ENCODE assay signal across 22 cellular contexts in the genomic region with DNA sequence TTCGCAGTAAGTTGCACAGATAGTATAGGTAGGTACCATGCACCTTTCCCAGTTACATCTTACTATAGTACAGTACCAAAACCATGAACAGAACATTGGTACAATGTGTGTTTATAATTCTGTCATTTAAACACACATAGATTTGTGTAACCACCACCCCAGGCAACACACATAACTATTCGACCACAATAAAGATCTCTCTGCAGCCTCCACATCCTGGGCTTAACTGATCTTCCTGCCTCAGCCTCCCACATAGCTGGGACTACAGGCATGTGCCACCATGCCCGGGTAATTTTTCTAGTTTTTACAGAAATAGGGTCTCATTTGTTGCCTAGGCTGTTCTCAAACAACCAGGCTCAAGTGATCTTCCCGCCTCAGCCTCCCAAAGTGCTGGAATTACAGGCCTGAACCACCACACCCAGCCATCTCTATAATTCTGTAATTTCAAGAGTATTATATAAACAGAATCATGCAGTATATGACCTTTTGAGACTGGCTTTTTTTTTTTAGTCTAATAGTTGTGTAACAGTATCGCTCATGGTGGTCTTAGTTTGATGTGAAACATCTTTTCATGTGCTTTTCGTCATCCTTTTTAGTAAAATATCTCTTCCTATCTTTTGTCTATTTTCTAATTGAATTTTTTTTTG. TPM values are rescaled to one million over a fixed set of nuclear protein-coding genes. Genes with fewer than 3 reads are reported as not detected.
DNase-seq lines count a peak whose midpoint lies in the region; ATAC-seq, FAIRE-seq and TF ChIP-seq lines count a peak whose summit lies in the region.
"Had no signal": no experiment of that assay in that cellular context is flagged by ENCODE, and none has a peak within 500 bp of the region (broad histone marks: within the 10 kb centered on the region; RNA-seq: fewer than 3 reads in every experiment).

No MANE protein-coding gene starts in this region.

- H3K36me3 Mint-ChIP-seq in activated CD4-positive, alpha-beta T cell treated with anti-CD3 and anti-CD28 coated beads, Interleukin-2, amount 10 ng/mL, durations not matched to agents 7 days and 5 days (ENCODE audit: low read depth), result peaks cover 65% of the 10 kb centered on the region
- H3K36me3 Mint-ChIP-seq in T-helper 2 cell treated with Interferon-gamma antibody and Interleukin-4, amounts not matched to agents 5 μg/mL and 100 μg/mL, for 36 hours (ENCODE audit: low read depth), result peaks cover 57% of the 10 kb centered on the region
- peaks cover 9% of the 10 kb centered on the region for H3K36me3 Mint-ChIP-seq in astrocyte (ENCODE audit: low read depth, unreplicated experiment)
- H3K36me3 Mint-ChIP-seq in stimulated activated effector memory CD8-positive, alpha-beta T cell treated with anti-CD3 and anti-CD28 coated beads, Interleukin-12 subunit alpha, Interleukin-12 subunit beta, amount 100 ng/mL, for 72 hours, result peaks cover 76% of the 10 kb centered on the region

- H2AFZ ChIP-seq in astrocyte (ENCODE audit: low read depth, low read length), result no peak overlapping the region
- H2AFZ ChIP-seq: GM23248 had no signal

- H4K20me1 ChIP-seq in astrocyte (ENCODE audit: insufficient read depth, low read length), result no peaks in the 10 kb centered on the region

- peak; percentile 41 for DNase-seq in activated CD4-positive, alpha-beta T cell treated with anti-CD3 and anti-CD28 coated beads, Interleukin-2, amount 10 ng/mL, durations not matched to agents 7 days and 5 days
- no peak for DNase-seq in activated CD4-positive, alpha-beta T cell treated with anti-CD3 and anti-CD28 coated beads, Interleukin-2, amount 50 U/mL, for 4 hours
- DNase-seq in T-helper 2 cell treated with Interferon-gamma antibody and Interleukin-4, amounts not matched to agents 5 μg/mL and 100 μg/mL, for 36 hours (ENCODE audit: low spot score), result peak; percentile 40
- DNase-seq in astrocyte (ENCODE audit: low read depth), result no peak
- no peak for DNase-seq in stimulated activated effector memory CD8-positive, alpha-beta T cell treated with anti-CD3 and anti-CD28 coated beads, Interleukin-12 subunit alpha, Interleukin-12 subunit beta, amount 100 ng/mL, for 72 hours (ENCODE audit: low spot score in 2 of 2)
- DNase-seq in GDM1 (lab: John Stamatoyannopoulos, UW), result no peak
- no peak for DNase-seq in middle frontal gyrus (ENCODE audit: extremely low spot score, low spot score)
- DNase-seq in stimulated activated CD4-positive, alpha-beta T cell treated with anti-CD3 and anti-CD28 coated beads, Interleukin-15, amount 100 ng/mL, for 24 hours, result no peak
- DNase-seq: activated CD4-positive, alpha-beta T cell treated with anti-CD3 and anti-CD28 coated beads, Interleukin-2, amount 50 U/mL, for 1 hour; activated effector memory CD4-positive, alpha-beta T cell treated with anti-CD3 and anti-CD28 coated beads, Interleukin-2, amount 50 U/mL, for 16 hours; cortex of kidney; foreskin fibroblast; GM23248; hypothalamus; kidney glomerular epithelial cell; mesenchymal stem cell; NCI-H187; psoas muscle; SK-N-SH had no signal

- CTCF ChIA-PET in activated CD4-positive, alpha-beta T cell treated with anti-CD3 and anti-CD28 coated beads, Interleukin-2, amount 10 ng/mL, durations not matched to agents 7 days and 5 days (lab: Charles Lee), result interaction anchor here (0.8 to 4.9 kb wide), 4 partner anchors 13 to 55 kb away, joined by 3 to 28 read pairs (median 4); a partner anchor contains a TSS

- H3K4me3 ChIP-seq in astrocyte (ENCODE audit: insufficient read depth, low read depth, low read length), result no peak overlapping the region
- H3K4me3 ChIP-seq: GM23248, psoas muscle had no signal

- ATAC-seq in stimulated activated effector memory CD8-positive, alpha-beta T cell treated with anti-CD3 and anti-CD28 coated beads, Interleukin-12 subunit alpha, Interleukin-12 subunit beta, amount 100 ng/mL, for 72 hours, result peak; percentile 83
- ATAC-seq: HepG2, psoas muscle had no signal

- H3K79me2 ChIP-seq in astrocyte (ENCODE audit: insufficient read depth, low read length), result no peaks in the 10 kb centered on the region

- peaks cover 56% of the 10 kb centered on the region for H3K4me1 Mint-ChIP-seq in activated CD4-positive, alpha-beta T cell treated with anti-CD3 and anti-CD28 coated beads, Interleukin-2, amount 10 ng/mL, durations not matched to agents 7 days and 5 days
- H3K4me1 Mint-ChIP-seq in T-helper 2 cell treated with Interferon-gamma antibody and Interleukin-4, amounts not matched to agents 5 μg/mL and 100 μg/mL, for 36 hours (ENCODE audit: low read depth), result peaks cover 39% of the 10 kb centered on the region
- peaks cover 17% of the 10 kb centered on the region for H3K4me1 Mint-ChIP-seq in astrocyte (ENCODE audit: low read depth, unreplicated experiment)
- H3K4me1 Mint-ChIP-seq in stimulated activated effector memory CD8-positive, alpha-beta T cell treated with anti-CD3 and anti-CD28 coated beads, Interleukin-12 subunit alpha, Interleukin-12 subunit beta, amount 100 ng/mL, for 72 hours, result peaks cover 22% of the 10 kb centered on the region

- no peaks in the 10 kb centered on the region for H3K9me3 ChIP-seq in astrocyte (ENCODE audit: insufficient read depth, low read depth, low read length)
- H3K9me3 ChIP-seq: psoas muscle, SK-N-SH had no signal

- H3K4me2 ChIP-seq in astrocyte (ENCODE audit: low read length), result no peak overlapping the region
- H3K4me2 ChIP-seq: SK-N-SH had no signal

- peaks cover 34% of the 10 kb centered on the region for H3K36me3 ChIP-seq in astrocyte (ENCODE audit: insufficient read depth, low read length)

- peak overlapping the region; percentile 85 for H3K27ac Mint-ChIP-seq in activated CD4-positive, alpha-beta T cell treated with anti-CD3 and anti-CD28 coated beads, Interleukin-2, amount 10 ng/mL, durations not matched to agents 7 days and 5 days
- peak overlapping the region; percentile 69 for H3K27ac Mint-ChIP-seq in T-helper 2 cell treated with Interferon-gamma antibody and Interleukin-4, amounts not matched to agents 5 μg/mL and 100 μg/mL, for 36 hours
- peak overlapping the region; percentile 63 for H3K27ac Mint-ChIP-seq in astrocyte (ENCODE audit: unreplicated experiment)
- H3K27ac Mint-ChIP-seq in stimulated activated effector memory CD8-positive, alpha-beta T cell treated with anti-CD3 and anti-CD28 coated beads, Interleukin-12 subunit alpha, Interleukin-12 subunit beta, amount 100 ng/mL, for 72 hours, result peak overlapping the region; percentile 88

- no peak for FAIRE-seq in astrocyte (lab: Jason Lieb, UNC)
- FAIRE-seq: endothelial cell of umbilical vein, HepG2 had no signal

- POLR2A ChIA-PET in activated CD4-positive, alpha-beta T cell treated with anti-CD3 and anti-CD28 coated beads, Interleukin-2, amount 10 ng/mL, durations not matched to agents 7 days and 5 days (lab: Charles Lee), result no interaction called here

- no peaks in the 10 kb centered on the region for H3K27me3 ChIP-seq in astrocyte (ENCODE audit: insufficient read depth, low read length)

- no peaks in the 10 kb centered on the region for H3K27me3 Mint-ChIP-seq in activated CD4-positive, alpha-beta T cell treated with anti-CD3 and anti-CD28 coated beads, Interleukin-2, amount 10 ng/mL, durations not matched to agents 7 days and 5 days
- H3K27me3 Mint-ChIP-seq in T-helper 2 cell treated with Interferon-gamma antibody and Interleukin-4, amounts not matched to agents 5 μg/mL and 100 μg/mL, for 36 hours (ENCODE audit: low read depth), result no peaks in the 10 kb centered on the region
- no peaks in the 10 kb centered on the region for H3K27me3 Mint-ChIP-seq in astrocyte (ENCODE audit: low read depth, unreplicated experiment)

- H3K9me3 Mint-ChIP-seq in activated CD4-positive, alpha-beta T cell treated with anti-CD3 and anti-CD28 coated beads, Interleukin-2, amount 10 ng/mL, durations not matched to agents 7 days and 5 days, result peaks cover 5% of the 10 kb centered on the region
- H3K9me3 Mint-ChIP-seq in T-helper 2 cell treated with Interferon-gamma antibody and Interleukin-4, amounts not matched to agents 5 μg/mL and 100 μg/mL, for 36 hours, result peaks cover 4% of the 10 kb centered on the region
- H3K9me3 Mint-ChIP-seq in astrocyte (ENCODE audit: unreplicated experiment), result no peaks in the 10 kb centered on the region
- H3K9me3 Mint-ChIP-seq in stimulated activated effector memory CD8-positive, alpha-beta T cell treated with anti-CD3 and anti-CD28 coated beads, Interleukin-12 subunit alpha, Interleukin-12 subunit beta, amount 100 ng/mL, for 72 hours, result no peaks in the 10 kb centered on the region

- no peak for TF ChIP-seq CTCF in astrocyte (IDR thresholded peaks at IDR 0.05; ENCODE audit: insufficient read depth, low read depth, low read length)

- H3K9ac ChIP-seq in astrocyte (ENCODE audit: low read length), result no peak overlapping the region
- H3K9ac ChIP-seq: GM23248, SK-N-SH had no signal

- H3K27ac ChIP-seq in astrocyte (ENCODE audit: low read depth, low read length), result no peak overlapping the region
- H3K27ac ChIP-seq: GM23248, psoas muscle had no signal

- peak overlapping the region; percentile 31 for H3K4me3 Mint-ChIP-seq in activated CD4-positive, alpha-beta T cell treated with anti-CD3 and anti-CD28 coated beads, Interleukin-2, amount 10 ng/mL, durations not matched to agents 7 days and 5 days
- H3K4me3 Mint-ChIP-seq in T-helper 2 cell treated with Interferon-gamma antibody and Interleukin-4, amounts not matched to agents 5 μg/mL and 100 μg/mL, for 36 hours, result peak overlapping the region; percentile 70
- no peak overlapping the region for H3K4me3 Mint-ChIP-seq in astrocyte (ENCODE audit: unreplicated experiment)
- peak overlapping the region; percentile 38 for H3K4me3 Mint-ChIP-seq in stimulated activated effector memory CD8-positive, alpha-beta T cell treated with anti-CD3 and anti-CD28 coated beads, Interleukin-12 subunit alpha, Interleukin-12 subunit beta, amount 100 ng/mL, for 72 hours

- H3K4me1 ChIP-seq in astrocyte (ENCODE audit: insufficient read depth, low read length), result no peaks in the 10 kb centered on the region
- H3K4me1 ChIP-seq: psoas muscle had no signal

RNA-seq across cellular contexts. Expression of a gene that starts 13.3 kb away (rescaled TPM):
- total RNA-seq in activated CD4-positive, alpha-beta T cell treated with anti-CD3 and anti-CD28 coated beads, Interleukin-2, amount 10 ng/mL, durations not matched to agents 7 days and 5 days, result 10 to 100 TPM; 43.0 to 43.5 TPM
- total RNA-seq in astrocyte, result 46.0 and 46.8 TPM in 2 replicates

RNA-seq across cellular contexts. Expression of a gene that starts 14.7 kb away (rescaled TPM):
- 10 to 100 TPM; 81.1 to 88.9 TPM for total RNA-seq in activated CD4-positive, alpha-beta T cell treated with anti-CD3 and anti-CD28 coated beads, Interleukin-2, amount 10 ng/mL, durations not matched to agents 7 days and 5 days
- 73.4 and 79.2 TPM in 2 replicates for total RNA-seq in astrocyte

RNA-seq across cellular contexts. Expression of a gene that starts 19.3 kb away (rescaled TPM):
- 100 to 1,000 TPM; 154 to 156 TPM for total RNA-seq in activated CD4-positive, alpha-beta T cell treated with anti-CD3 and anti-CD28 coated beads, Interleukin-2, amount 10 ng/mL, durations not matched to agents 7 days and 5 days
- total RNA-seq in astrocyte, result 160 and 166 TPM in 2 replicates

RNA-seq across cellular contexts. Expression of a gene that starts 52.0 kb away (rescaled TPM):
- 10 to 100 TPM; 11.3 to 14.7 TPM for total RNA-seq in activated CD4-positive, alpha-beta T cell treated with anti-CD3 and anti-CD28 coated beads, Interleukin-2, amount 10 ng/mL, durations not matched to agents 7 days and 5 days
- total RNA-seq in astrocyte, result 32.3 and 35.2 TPM in 2 replicates

RNA-seq across cellular contexts. Expression of a gene that starts 57.0 kb away (rescaled TPM):
- total RNA-seq in activated CD4-positive, alpha-beta T cell treated with anti-CD3 and anti-CD28 coated beads, Interleukin-2, amount 10 ng/mL, durations not matched to agents 7 days and 5 days, result not detected
- total RNA-seq in astrocyte, result 0.07 TPM in 1 of 2 replicates, not detected in the other
- total RNA-seq: A172, endothelial cell of umbilical vein, GM23248, HepG2 had no signal

Comparison
In these comparisons a context has a peak if more than half of its experiments do, and no peak if none do; other contexts are left out.
1. DNase-seq: peak in activated CD4-positive, alpha-beta T cell treated with anti-CD3 and anti-CD28 coated beads, Interleukin-2, amount 10 ng/mL, durations not matched to agents 7 days and 5 days (single experiment) and T-helper 2 cell treated with Interferon-gamma antibody and Interleukin-4, amounts not matched to agents 5 μg/mL and 100 μg/mL, for 36 hours (single experiment); none in activated CD4-positive, alpha-beta T cell treated with anti-CD3 and anti-CD28 coated beads, Interleukin-2, amount 50 U/mL, for 4 hours (0 of 2), astrocyte (single experiment), stimulated activated effector memory CD8-positive, alpha-beta T cell treated with anti-CD3 and anti-CD28 coated beads, Interleukin-12 subunit alpha, Interleukin-12 subunit beta, amount 100 ng/mL, for 72 hours (0 of 2), GDM1 (single experiment), middle frontal gyrus (single experiment) and stimulated activated CD4-positive, alpha-beta T cell treated with anti-CD3 and anti-CD28 coated beads, Interleukin-15, amount 100 ng/mL, for 24 hours (single experiment).
2. Peak in every context shown above with its lines, with median percentiles within 50 percentile points of each other: H3K27ac Mint-ChIP-seq.